Comparison of ENCODE assay signal across 8 cellular contexts in the genomic region with DNA sequence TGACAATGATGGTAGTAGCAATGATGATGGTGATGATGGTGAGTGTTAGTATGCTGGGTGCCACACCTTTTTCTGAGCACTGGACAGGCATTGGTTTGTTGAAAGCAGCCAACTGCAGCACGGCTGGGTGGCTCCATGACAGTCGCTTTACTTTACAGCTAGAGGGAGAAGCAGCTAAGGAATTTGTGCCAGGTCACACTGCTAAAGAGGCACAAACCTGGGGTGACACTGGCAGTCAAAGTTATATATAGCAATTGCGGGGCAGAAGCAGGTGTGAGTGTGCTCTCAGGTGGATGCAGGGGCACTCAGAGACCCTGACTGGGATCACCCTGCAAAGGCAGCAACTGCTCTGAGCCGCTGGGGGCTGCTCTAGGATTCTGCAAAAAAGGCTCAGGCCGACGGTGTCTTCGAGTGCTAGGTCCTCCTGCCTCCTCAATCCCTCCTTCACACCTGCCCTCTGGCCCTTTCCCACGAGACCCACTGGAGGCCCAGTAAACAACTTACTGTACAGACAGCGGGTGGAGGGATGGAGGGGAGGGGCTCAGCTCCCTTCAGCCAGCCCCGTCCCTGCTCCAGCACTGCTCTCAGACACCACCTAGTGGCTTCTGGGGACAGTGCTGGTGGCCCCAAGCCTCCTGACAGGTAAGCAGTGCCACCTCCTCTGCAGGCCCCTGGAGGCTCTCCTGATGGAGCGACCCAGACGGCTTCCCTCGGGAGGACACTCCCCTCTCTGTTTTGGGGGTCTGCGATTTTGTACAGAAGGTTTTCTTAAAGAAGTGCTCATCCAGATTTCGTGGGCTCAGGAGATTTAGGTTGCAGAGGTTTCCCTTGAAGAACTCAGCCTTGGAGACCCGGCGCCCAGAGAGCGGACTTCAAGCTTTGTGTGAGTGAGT. TPM values are rescaled to one million over a fixed set of nuclear protein-coding genes. Genes with fewer than 3 reads are reported as not detected.
A peak's percentile ranks its signal among the peaks of the same experiment; 100 is the strongest.
DNase-seq lines count a peak whose midpoint lies in the region; TF ChIP-seq lines count a peak whose summit lies in the region.

No MANE protein-coding gene starts in this region.

- no peaks in the 10 kb centered on the region for H3K9me2 ChIP-seq in OCI-LY7 (ENCODE audit: insufficient read depth, low read length)

- H3K36me3 ChIP-seq in BE2C (peaks cover 5% of the 10 kb centered on the region), OCI-LY7 (ENCODE audit: insufficient read depth, low read length) (peaks cover 34% of the 10 kb centered on the region)

- H3K4me3 Mint-ChIP-seq in IgD-negative memory B cell (peak overlapping the region in 3 of 4 donors; percentile 30 to 95 (median 57)), nephron (peak overlapping the region; percentile 72 to 77 (median 75))
- peak overlapping the region; percentile 26 for H3K4me3 Mint-ChIP-seq in stimulated activated naive CD8-positive, alpha-beta T cell treated with anti-CD3 and anti-CD28 coated beads, Interleukin-15, Interleukin-2, amounts not matched to agents 100 ng/mL and 50 ng/mL, for 24 hours

- H3K4me2 ChIP-seq in OCI-LY7 (ENCODE audit: low read length) = peak overlapping the region; percentile 8; the same call in 1 of the 2 replicates

- intact Hi-C loops in OCI-LY7 (cut with micrococcal nuclease; ENCODE audit: unreplicated experiment) = loop anchor here (1.0 kb wide), 1 partner anchor 80 kb away; the partner anchor contains the start of gene ADRM1

- POLR2A ChIA-PET in OCI-LY7 (lab: Charles Lee) = interaction anchor here (1.3 kb wide), 1 partner anchor 82 kb away, joined by 6 read pairs; no protein-coding TSS in a partner anchor

- H3K36me3 Mint-ChIP-seq in IgD-negative memory B cell (peaks cover 3% of the 10 kb centered on the region), nephron (ENCODE audit: low read depth) (peaks cover 16% of the 10 kb centered on the region)
- H3K36me3 Mint-ChIP-seq in stimulated activated naive CD8-positive, alpha-beta T cell treated with anti-CD3 and anti-CD28 coated beads, Interleukin-15, Interleukin-2, amounts not matched to agents 100 ng/mL and 50 ng/mL, for 24 hours (ENCODE audit: low read depth) = peaks cover 27% of the 10 kb centered on the region

- H3K27ac ChIP-seq in OCI-LY7 (ENCODE audit: low read depth, low read length, poor library complexity, severe bottlenecking) (peak overlapping the region; percentile 25), epithelial cell of prostate (no peak overlapping the region)

- H3K4me1 ChIP-seq in BE2C (0 out of 2 replicates have a peak, but pooled peaks cover 3% of the 10 kb centered on the region), OCI-LY7 (ENCODE audit: insufficient read depth, low read length, poor library complexity, severe bottlenecking) (peaks cover 27% of the 10 kb centered on the region)

- H3K9me3 ChIP-seq in BE2C = no peaks in the 10 kb centered on the region
- H3K9me3 ChIP-seq in OCI-LY7 (ENCODE audit: low read length) = no peaks in the 10 kb centered on the region

- no peak overlapping the region for H2AFZ ChIP-seq in OCI-LY7 (ENCODE audit: low read length)

- no TSS peak for BruUV-seq in OCI-LY7 (replicated peaks; lab: Mats Ljungman, UMichigan)

- TF ChIP-seq CTCF in BE2C (IDR thresholded peaks at IDR 0.05; ENCODE audit: low read depth, low read length) (peak; percentile 97), OCI-LY7 (conservative IDR thresholded peaks at IDR 0.05; ENCODE audit: low read length) (peak; percentile 94), nephron (IDR thresholded peaks at IDR 0.05; ENCODE audit: unreplicated experiment in 3 of 3) (peak; percentile 95 to 97 (median 97))

- H3K27me3 Mint-ChIP-seq in IgD-negative memory B cell (no peaks in the 10 kb centered on the region), nephron (ENCODE audit: low read depth) (no peaks in the 10 kb centered on the region)
- H3K27me3 Mint-ChIP-seq in stimulated activated naive CD8-positive, alpha-beta T cell treated with anti-CD3 and anti-CD28 coated beads, Interleukin-15, Interleukin-2, amounts not matched to agents 100 ng/mL and 50 ng/mL, for 24 hours = no peaks in the 10 kb centered on the region

- H3K27ac Mint-ChIP-seq in IgD-negative memory B cell = peak overlapping the region in 2 of 3 donors; percentile 86 to 91
- peak overlapping the region; percentile 57 to 75 (median 63) for H3K27ac Mint-ChIP-seq in nephron
- H3K27ac Mint-ChIP-seq in stimulated activated naive CD8-positive, alpha-beta T cell treated with anti-CD3 and anti-CD28 coated beads, Interleukin-15, Interleukin-2, amounts not matched to agents 100 ng/mL and 50 ng/mL, for 24 hours = peak overlapping the region; percentile 61

- no peaks in the 10 kb centered on the region for H3K27me3 ChIP-seq in BE2C

- H3K4me3 ChIP-seq in BE2C (ENCODE audit: low read depth, low read length) (no peak overlapping the region), OCI-LY7 (ENCODE audit: low read depth, low read length, poor library complexity, severe bottlenecking) (no peak overlapping the region)

- DNase-seq in BE2C (peak; percentile 88), GM19240 (ENCODE audit: insufficient read length, low spot score) (peak; percentile 82), OCI-LY7 (ENCODE audit: low spot score) (peak; percentile 87), epithelial cell of prostate (ENCODE audit: low read depth, low spot score) (peak; percentile 31)
- DNase-seq in activated CD8-positive, alpha-beta memory T cell treated with anti-CD3 and anti-CD28 coated beads, Interleukin-2, amount 50 U/mL, for 4 hours = peak; percentile 77

- peaks cover 3% of the 10 kb centered on the region; the same call in 1 of the 2 replicates for H4K20me1 ChIP-seq in OCI-LY7 (ENCODE audit: insufficient read depth, low read length)

- H3K79me2 ChIP-seq in OCI-LY7 (ENCODE audit: insufficient read depth, low read depth, low read length) = peaks cover 32% of the 10 kb centered on the region

- H3K4me1 Mint-ChIP-seq in IgD-negative memory B cell (peaks cover 20 to 26% (median 23%) of the 10 kb centered on the region in 3 donors), nephron (peaks cover 24% of the 10 kb centered on the region)
- peaks cover 34% of the 10 kb centered on the region for H3K4me1 Mint-ChIP-seq in stimulated activated naive CD8-positive, alpha-beta T cell treated with anti-CD3 and anti-CD28 coated beads, Interleukin-15, Interleukin-2, amounts not matched to agents 100 ng/mL and 50 ng/mL, for 24 hours (ENCODE audit: low read depth)

- CTCF ChIA-PET in OCI-LY7 (lab: Charles Lee; ENCODE audit: unreplicated experiment) = interaction anchor here (0.6 to 0.9 kb wide), 2 partner anchors 14 to 80 kb away, joined by 4 to 5 read pairs; no protein-coding TSS in a partner anchor

- peaks cover 0 to 3% (median 0%) of the 10 kb centered on the region in 3 donors for H3K9me3 Mint-ChIP-seq in IgD-negative memory B cell
- peaks cover 4% of the 10 kb centered on the region for H3K9me3 Mint-ChIP-seq in nephron
- H3K9me3 Mint-ChIP-seq in stimulated activated naive CD8-positive, alpha-beta T cell treated with anti-CD3 and anti-CD28 coated beads, Interleukin-15, Interleukin-2, amounts not matched to agents 100 ng/mL and 50 ng/mL, for 24 hours = peaks cover 6% of the 10 kb centered on the region

RNA-seq across cellular contexts. Expression of gene RPS21, which starts 4.4 kb away (rescaled TPM):
- 4,851 TPM for polyA plus RNA-seq in BE2C (2012; ENCODE audit: insufficient read depth, insufficient read length, low read depth)
- polyA plus RNA-seq in IgD-negative memory B cell = 3,148 TPM
- 2,092 and 3,376 TPM in 2 replicates for total RNA-seq in OCI-LY7 (2014; rRNA removed; shearing (Covaris generic))
- 2,373 and 2,571 TPM in 2 replicates for total RNA-seq in OCI-LY7 (2022)

RNA-seq across cellular contexts. Expression of gene LAMA5, which starts 15.4 kb away (rescaled TPM):
- polyA plus RNA-seq in BE2C (2012; ENCODE audit: insufficient read depth, insufficient read length, low read depth) = 86.4 TPM
- polyA plus RNA-seq in IgD-negative memory B cell = 10.1 TPM
- total RNA-seq in OCI-LY7 (2014; rRNA removed; shearing (Covaris generic)) = 53.3 and 59.3 TPM in 2 replicates
- total RNA-seq in OCI-LY7 (2022) = 144 and 162 TPM in 2 replicates

RNA-seq across cellular contexts. Expression of gene CABLES2, which starts 24.5 kb away (rescaled TPM):
- 2.7 TPM for polyA plus RNA-seq in BE2C (2012; ENCODE audit: insufficient read depth, insufficient read length, low read depth)
- polyA plus RNA-seq in IgD-negative memory B cell = 1.1 TPM
- total RNA-seq in OCI-LY7 (2014; rRNA removed; shearing (Covaris generic)) = 11.1 and 14.8 TPM in 2 replicates
- 22.5 and 23.3 TPM in 2 replicates for total RNA-seq in OCI-LY7 (2022)

RNA-seq across cellular contexts. Expression of gene RBBP8NL, which starts 44.8 kb away (rescaled TPM):
- not detected for polyA plus RNA-seq in BE2C (2012; ENCODE audit: insufficient read depth, insufficient read length, low read depth)
- not detected for polyA plus RNA-seq in IgD-negative memory B cell
- not detected in 2 replicates for total RNA-seq in OCI-LY7 (2014; rRNA removed; shearing (Covaris generic))
- total RNA-seq in OCI-LY7 (2022) = not detected in 2 replicates

Comparison
In these comparisons a context has a peak if more than half of its experiments do, and no peak if none do; other contexts are left out.
1. DNase-seq: peak in every context shown above with its lines; median percentile 88 in BE2C; 87 in OCI-LY7; 82 in GM19240; 77 in activated CD8-positive, alpha-beta memory T cell treated with anti-CD3 and anti-CD28 coated beads, Interleukin-2, amount 50 U/mL, for 4 hours; 31 in epithelial cell of prostate.